Comparison of ENCODE assay signal across 15 cellular contexts in genomic region chr11:47466201-47466600, GRCh38. TPM values are rescaled to one million over a fixed set of nuclear protein-coding genes. Genes with fewer than 3 reads are reported as not detected.
A peak's percentile ranks its signal among the peaks of the same experiment; 100 is the strongest.
DNase-seq lines count a peak whose midpoint lies in the region; ATAC-seq and TF ChIP-seq lines count a peak whose summit lies in the region.
"Had no signal": no experiment of that assay in that cellular context is flagged by ENCODE, and none has a peak within 500 bp of the region (broad histone marks: within the 10 kb centered on the region; RNA-seq: fewer than 3 reads in every experiment).

No MANE protein-coding gene starts in this region.

- H3K4me3 ChIP-seq in right atrium auricular region, result no peak overlapping the region
- no peak overlapping the region for H3K4me3 ChIP-seq in uterus
- H3K4me3 ChIP-seq: BLaER1 had no signal

- H3K27ac ChIP-seq in right atrium auricular region (peak overlapping the region; percentile 37 to 50), uterus (peak overlapping the region; percentile 63 to 67)
- H3K27ac ChIP-seq: KMS-11 had no signal

- ATAC-seq in Right ventricle myocardium inferior (no peak), left colon (no peak), GM21717 (IDR thresholded peaks at IDR 0.05; ENCODE audit: unreplicated experiment) (no peak)
- ATAC-seq: activated T-cell treated with anti-CD3 and anti-CD28 coated beads, Interleukin-2, amount 50 U/mL, for 4 hours; naive thymus-derived CD8-positive, alpha-beta T cell had no signal

- H3K36me3 Mint-ChIP-seq in nephron (ENCODE audit: low read depth), result peaks cover 42% of the 10 kb centered on the region

- H3K9me3 ChIP-seq in right atrium auricular region (no peaks in the 10 kb centered on the region), uterus (no peaks in the 10 kb centered on the region)
- H3K9me3 ChIP-seq: BLaER1 had no signal

- no peak for TF ChIP-seq POLR2A in uterus (IDR thresholded peaks at IDR 0.05)

- H3K4me3 Mint-ChIP-seq in nephron, result no peak overlapping the region
- H3K4me3 Mint-ChIP-seq: activated T-cell treated with anti-CD3 and anti-CD28 coated beads, Interleukin-2, amount 50 U/mL, for 4 hours; dendritic cell treated with granulocyte-macrophage colony-stimulating factor and Interleukin-4, amounts not matched to agents 40 ng/mL and 50 ng/mL, for 4 days; naive thymus-derived CD8-positive, alpha-beta T cell had no signal

- intact Hi-C loops in Right ventricle myocardium inferior (cut with DNase I), result no loop called here
- intact Hi-C loops in uterus (cut with DNase I; ENCODE audit: low total_unique reads), result no loop called here
- intact Hi-C loops in left colon (cut with DNase I, micrococcal nuclease), result no loop called here

- H3K27ac Mint-ChIP-seq in nephron, result peak overlapping the region in 2 of 3 experiments; percentile 86 to 97

- H3K27me3 Mint-ChIP-seq in nephron (ENCODE audit: low read depth), result no peaks in the 10 kb centered on the region
- H3K27me3 Mint-ChIP-seq: dendritic cell treated with granulocyte-macrophage colony-stimulating factor and Interleukin-4, amounts not matched to agents 40 ng/mL and 50 ng/mL, for 4 days; naive thymus-derived CD8-positive, alpha-beta T cell had no signal

- H3K4me1 Mint-ChIP-seq in nephron, result peaks cover 42% of the 10 kb centered on the region

- H3K27me3 ChIP-seq in right atrium auricular region, result no peaks in the 10 kb centered on the region
- no peaks in the 10 kb centered on the region for H3K27me3 ChIP-seq in uterus
- H3K27me3 ChIP-seq: BLaER1 had no signal

- no peaks in the 10 kb centered on the region for H3K9me3 Mint-ChIP-seq in nephron
- H3K9me3 Mint-ChIP-seq: activated T-cell treated with anti-CD3 and anti-CD28 coated beads, Interleukin-2, amount 50 U/mL, for 4 hours; dendritic cell treated with granulocyte-macrophage colony-stimulating factor and Interleukin-4, amounts not matched to agents 40 ng/mL and 50 ng/mL, for 4 days; naive thymus-derived CD8-positive, alpha-beta T cell had no signal

- TF ChIP-seq CTCF in right atrium auricular region (IDR thresholded peaks at IDR 0.05), result no peak
- TF ChIP-seq CTCF in nephron (IDR thresholded peaks at IDR 0.05; ENCODE audit: unreplicated experiment in 3 of 3), result no peak
- TF ChIP-seq CTCF in uterus (IDR thresholded peaks at IDR 0.05), result no peak

- H3K36me3 ChIP-seq in right atrium auricular region, result peaks cover 10% of the 10 kb centered on the region
- H3K36me3 ChIP-seq in uterus, result no peaks in the 10 kb centered on the region

- DNase-seq in right atrium auricular region (ENCODE audit: low spot score) (no peak), Right ventricle myocardium inferior (ENCODE audit: missing footprints) (no peak), dermis microvascular lymphatic vessel endothelial cell (ENCODE audit: low read depth in 2 of 2) (peak; percentile 65 to 81), uterus (no peak), ecto neural progenitor cell (ENCODE audit: low spot score) (no peak), left colon (no peak)
- DNase-seq: activated T-cell treated with anti-CD3 and anti-CD28 coated beads, Interleukin-2, amount 50 U/mL, for 4 hours; GOT3; naive thymus-derived CD8-positive, alpha-beta T cell; stimulated activated naive CD4-positive, alpha-beta T cell treated with Interleukin-2 at 50 U/mL for 16 hours had no signal

- H3K4me1 ChIP-seq in right atrium auricular region, result peaks cover 0 to 34% of the 10 kb centered on the region in 2 donors
- H3K4me1 ChIP-seq in uterus, result peaks cover 0 to 8% of the 10 kb centered on the region in 2 donors

RNA-seq across cellular contexts. Expression of gene RAPSN, which starts 17.3 kb away (rescaled TPM):
- total RNA-seq in right atrium auricular region (not detected), Right ventricle myocardium inferior (7.0 TPM), dermis microvascular lymphatic vessel endothelial cell (0.13 and 0.25 TPM in 2 replicates), uterus (under 1 TPM in 1 of 4 donors, not detected in 3; 0.41 TPM), left colon (under 1 TPM; 0.61 to 0.70 TPM)

RNA-seq across cellular contexts. Expression of gene PSMC3, which starts 40.0 kb away (rescaled TPM):
- total RNA-seq in right atrium auricular region (100 to 1,000 TPM; 130 to 177 TPM), Right ventricle myocardium inferior (160 TPM), dermis microvascular lymphatic vessel endothelial cell (163 and 166 TPM in 2 replicates), uterus (100 to 1,000 TPM in 1 of 4 donors, 10 to 100 TPM in 3; 43.8 to 161 (median 96.2) TPM), left colon (10 to 100 TPM; 74.8 to 82.5 TPM)

RNA-seq across cellular contexts. Expression of gene SLC39A13, which starts 57.8 kb away (rescaled TPM):
- 10 to 100 TPM; 78.4 to 79.8 TPM for total RNA-seq in right atrium auricular region
- total RNA-seq in Right ventricle myocardium inferior, result 35.0 TPM
- total RNA-seq in dermis microvascular lymphatic vessel endothelial cell, result 32.5 and 70.5 TPM in 2 replicates
- 10 to 100 TPM; 30.9 to 79.2 (median 64.2) TPM for total RNA-seq in uterus
- total RNA-seq in left colon, result 10 to 100 TPM; 17.9 to 20.2 TPM

Comparison
In these comparisons a context has a peak if more than half of its experiments do, and no peak if none do; other contexts are left out.
1. DNase-seq: peak in dermis microvascular lymphatic vessel endothelial cell (2 of 2); none in right atrium auricular region (single experiment), Right ventricle myocardium inferior (single experiment), uterus (0 of 2), ecto neural progenitor cell (single experiment) and left colon (0 of 2).